In the genomic region with DNA sequence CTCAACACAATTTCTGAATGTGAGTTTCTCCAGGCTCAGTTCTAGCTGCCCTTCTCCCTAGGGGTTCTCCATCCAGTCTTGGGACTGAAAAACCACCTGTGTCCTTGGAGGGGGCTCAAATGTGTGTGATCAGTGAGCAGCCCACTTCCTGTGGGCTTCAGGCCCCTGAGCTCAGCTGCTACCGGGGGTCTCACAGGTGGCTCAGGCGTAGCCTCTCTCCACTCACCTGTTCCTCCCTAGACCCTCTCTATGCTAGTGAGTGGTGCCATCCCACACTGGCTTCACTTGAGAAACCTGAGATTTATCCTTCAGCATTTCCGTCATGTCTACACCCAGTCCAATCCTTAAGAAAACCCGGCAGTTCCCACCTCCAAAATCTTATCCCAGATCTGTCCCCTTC, we compare ENCODE assay signal across 17 cellular contexts.
"Had no signal": no experiment of that assay in that cellular context is flagged by ENCODE, and none has a peak within 500 bp of the region (broad histone marks: within the 10 kb centered on the region; RNA-seq: fewer than 3 reads in every experiment).

No MANE protein-coding gene starts in this region.

- H3K27ac ChIP-seq: dorsolateral prefrontal cortex, foreskin keratinocyte, heart left ventricle, upper lobe of left lung had no signal

- H3K4me1 Mint-ChIP-seq: activated CD8-positive, alpha-beta memory T cell treated with anti-CD3 and anti-CD28 coated beads, Interleukin-2, amount 10 ng/mL, durations not matched to agents 7 days and 5 days had no signal

- H3K4me1 ChIP-seq: foreskin keratinocyte had no signal

- H3K27ac Mint-ChIP-seq: activated CD8-positive, alpha-beta memory T cell treated with anti-CD3 and anti-CD28 coated beads, Interleukin-2, amount 10 ng/mL, durations not matched to agents 7 days and 5 days; activated T-cell treated with anti-CD3 and anti-CD28 coated beads, Interleukin-2, amount 50 U/mL, for 24 hours; stimulated activated naive B cell treated with anti-CD40 and anti-IgM and Interleukin-4, amounts not matched to agents 10 μg/mL and 1 μg/mL and 100 μg/mL, for 72 hours had no signal

- H3K4me3 Mint-ChIP-seq: activated CD8-positive, alpha-beta memory T cell treated with anti-CD3 and anti-CD28 coated beads, Interleukin-2, amount 10 ng/mL, durations not matched to agents 7 days and 5 days; activated T-cell treated with anti-CD3 and anti-CD28 coated beads, Interleukin-2, amount 50 U/mL, for 24 hours; stimulated activated naive B cell treated with anti-CD40 and anti-IgM and Interleukin-4, amounts not matched to agents 10 μg/mL and 1 μg/mL and 100 μg/mL, for 72 hours had no signal

- H3K4me3 ChIP-seq: dorsolateral prefrontal cortex, heart left ventricle, upper lobe of left lung had no signal

- H3K27me3 Mint-ChIP-seq: activated CD8-positive, alpha-beta memory T cell treated with anti-CD3 and anti-CD28 coated beads, Interleukin-2, amount 10 ng/mL, durations not matched to agents 7 days and 5 days; activated T-cell treated with anti-CD3 and anti-CD28 coated beads, Interleukin-2, amount 50 U/mL, for 24 hours; stimulated activated naive B cell treated with anti-CD40 and anti-IgM and Interleukin-4, amounts not matched to agents 10 μg/mL and 1 μg/mL and 100 μg/mL, for 72 hours had no signal

- H3K9me3 ChIP-seq: heart left ventricle, upper lobe of left lung had no signal

- ATAC-seq: activated CD8-positive, alpha-beta memory T cell treated with anti-CD3 and anti-CD28 coated beads, Interleukin-2, amount 10 ng/mL, durations not matched to agents 7 days and 5 days; foreskin keratinocyte; heart left ventricle; left ventricle myocardium superior; right cardiac atrium; stimulated activated naive B cell treated with anti-CD40 and anti-IgM and Interleukin-4, amounts not matched to agents 10 μg/mL and 1 μg/mL and 100 μg/mL, for 72 hours had no signal

- H3K27me3 ChIP-seq: dorsolateral prefrontal cortex, foreskin keratinocyte, heart left ventricle, upper lobe of left lung had no signal

- DNase-seq: activated CD4-positive, alpha-beta T cell treated with anti-CD3 and anti-CD28 coated beads for 1 hour; activated CD4-positive, alpha-beta T cell treated with anti-CD3 and anti-CD28 coated beads, Interleukin-2, amount 50 U/mL, for 48 hours; activated CD8-positive, alpha-beta memory T cell treated with anti-CD3 and anti-CD28 coated beads, Interleukin-2, amount 10 ng/mL, durations not matched to agents 7 days and 5 days; activated gamma-delta T cell; activated T-cell treated with anti-CD3 and anti-CD28 coated beads, Interleukin-2, amount 50 U/mL, for 24 hours; aorta; dorsolateral prefrontal cortex; foreskin keratinocyte; heart left ventricle; islet precursor cell; left ventricle myocardium superior; mesendoderm; posterior cingulate gyrus; right cardiac atrium; small intestine; stimulated activated naive B cell treated with anti-CD40 and anti-IgM and Interleukin-4, amounts not matched to agents 10 μg/mL and 1 μg/mL and 100 μg/mL, for 72 hours; upper lobe of left lung had no signal

- H3K9me3 Mint-ChIP-seq: activated T-cell treated with anti-CD3 and anti-CD28 coated beads, Interleukin-2, amount 50 U/mL, for 24 hours; stimulated activated naive B cell treated with anti-CD40 and anti-IgM and Interleukin-4, amounts not matched to agents 10 μg/mL and 1 μg/mL and 100 μg/mL, for 72 hours had no signal
